Comparison of ENCODE assay signal across 23 cellular contexts in the genomic region with DNA sequence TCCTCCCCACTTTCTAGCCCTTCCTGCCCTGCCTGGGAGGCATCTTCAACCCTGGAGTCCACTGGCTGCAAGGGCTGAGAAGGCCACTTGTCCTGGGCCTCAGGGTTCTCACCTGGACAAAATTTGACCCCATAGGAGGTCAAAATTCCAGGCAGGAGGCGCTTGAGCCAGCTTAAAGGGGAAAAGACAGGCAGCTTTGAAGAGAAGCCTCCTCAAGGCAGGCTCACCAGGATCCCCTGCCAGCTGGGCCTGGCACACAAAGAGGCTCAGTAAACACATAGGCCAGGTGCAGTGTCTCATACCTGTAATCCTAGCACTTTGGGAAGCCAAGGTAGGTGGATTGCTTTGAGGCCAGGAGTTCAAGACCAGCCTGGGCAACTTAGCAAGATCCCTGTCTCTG. TPM values are rescaled to one million over a fixed set of nuclear protein-coding genes. Genes with fewer than 3 reads are reported as not detected.
"Had no signal": no experiment of that assay in that cellular context is flagged by ENCODE, and none has a peak within 500 bp of the region (broad histone marks: within the 10 kb centered on the region; RNA-seq: fewer than 3 reads in every experiment).

No MANE protein-coding gene starts in this region.

- H3K9me3 Mint-ChIP-seq: effector memory CD8-positive, alpha-beta T cell; nephron; stimulated activated naive B cell treated with anti-CD40 and anti-IgM and Interleukin-4, amounts not matched to agents 10 μg/mL and 1 μg/mL and 100 μg/mL, for 72 hours; stimulated activated naive CD8-positive, alpha-beta T cell treated with anti-CD3 and anti-CD28 coated beads, Interleukin-15, amount 100 ng/mL, for 72 hours had no signal

- FAIRE-seq: kidney had no signal

- ATAC-seq: effector memory CD8-positive, alpha-beta T cell; left cardiac atrium; sciatic nerve; stimulated activated naive B cell treated with anti-CD40 and anti-IgM and Interleukin-4, amounts not matched to agents 10 μg/mL and 1 μg/mL and 100 μg/mL, for 72 hours; stimulated activated naive CD8-positive, alpha-beta T cell treated with anti-CD3 and anti-CD28 coated beads, Interleukin-15, amount 100 ng/mL, for 72 hours had no signal

- H3K4me3 ChIP-seq: hepatocyte, left ventricle myocardium inferior, lower lobe of right lung, spleen, testis, tibial nerve, upper lobe of right lung had no signal

- H3K4me3 Mint-ChIP-seq: effector memory CD8-positive, alpha-beta T cell; nephron; stimulated activated naive B cell treated with anti-CD40 and anti-IgM and Interleukin-4, amounts not matched to agents 10 μg/mL and 1 μg/mL and 100 μg/mL, for 72 hours; stimulated activated naive CD8-positive, alpha-beta T cell treated with anti-CD3 and anti-CD28 coated beads, Interleukin-15, amount 100 ng/mL, for 72 hours had no signal

- H3K4me1 Mint-ChIP-seq: stimulated activated naive CD8-positive, alpha-beta T cell treated with anti-CD3 and anti-CD28 coated beads, Interleukin-15, amount 100 ng/mL, for 72 hours had no signal

- H3K27me3 ChIP-seq: foreskin keratinocyte, hepatocyte, spleen, testis, tibial nerve, upper lobe of right lung had no signal

- DNase-seq: effector memory CD8-positive, alpha-beta T cell; erythroblast; head of caudate nucleus; kidney; left cardiac atrium; left ventricle myocardium inferior; lower lobe of right lung; mesenchymal stem cell; midbrain; posterior cingulate gyrus; spleen; stimulated activated CD4-positive, alpha-beta T cell treated with anti-CD3 and anti-CD28 coated beads, Interleukin-15, amount 100 ng/mL, for 24 hours; stimulated activated CD4-positive, alpha-beta T cell treated with anti-CD3 and anti-CD28 coated beads, Interleukin-1b, Interleukin-23, amount 100 ng/mL, for 48 hours; stimulated activated CD4-positive, alpha-beta T cell treated with anti-CD3 and anti-CD28 coated beads, Interleukin-4, amount 100 ng/mL, for 24 hours; stimulated activated naive B cell treated with anti-CD40 and anti-IgM and Interleukin-4, amounts not matched to agents 10 μg/mL and 1 μg/mL and 100 μg/mL, for 72 hours; stimulated activated naive CD8-positive, alpha-beta T cell treated with anti-CD3 and anti-CD28 coated beads, Interleukin-15, amount 100 ng/mL, for 72 hours; testis; upper lobe of right lung had no signal

- H3K27ac Mint-ChIP-seq: effector memory CD8-positive, alpha-beta T cell; nephron; stimulated activated naive CD8-positive, alpha-beta T cell treated with anti-CD3 and anti-CD28 coated beads, Interleukin-15, amount 100 ng/mL, for 72 hours had no signal

- H3K9me3 ChIP-seq: left ventricle myocardium inferior, lower lobe of right lung, spleen, testis, tibial nerve, upper lobe of right lung had no signal

- H3K4me1 ChIP-seq: left ventricle myocardium inferior, lower lobe of right lung, testis, upper lobe of right lung had no signal

- H3K27me3 Mint-ChIP-seq: stimulated activated naive B cell treated with anti-CD40 and anti-IgM and Interleukin-4, amounts not matched to agents 10 μg/mL and 1 μg/mL and 100 μg/mL, for 72 hours; stimulated activated naive CD8-positive, alpha-beta T cell treated with anti-CD3 and anti-CD28 coated beads, Interleukin-15, amount 100 ng/mL, for 72 hours had no signal

- H3K27ac ChIP-seq: foreskin keratinocyte, hepatocyte, left ventricle myocardium inferior, lower lobe of right lung, spleen, testis, tibial nerve, upper lobe of right lung had no signal

- H3K36me3 ChIP-seq: left ventricle myocardium inferior, lower lobe of right lung, spleen, tibial nerve, upper lobe of right lung had no signal

RNA-seq across cellular contexts. Expression of a gene that starts 53.0 kb away (rescaled TPM):
- polyA plus RNA-seq: foreskin keratinocyte, hepatocyte had no signal
